In the genomic region with DNA sequence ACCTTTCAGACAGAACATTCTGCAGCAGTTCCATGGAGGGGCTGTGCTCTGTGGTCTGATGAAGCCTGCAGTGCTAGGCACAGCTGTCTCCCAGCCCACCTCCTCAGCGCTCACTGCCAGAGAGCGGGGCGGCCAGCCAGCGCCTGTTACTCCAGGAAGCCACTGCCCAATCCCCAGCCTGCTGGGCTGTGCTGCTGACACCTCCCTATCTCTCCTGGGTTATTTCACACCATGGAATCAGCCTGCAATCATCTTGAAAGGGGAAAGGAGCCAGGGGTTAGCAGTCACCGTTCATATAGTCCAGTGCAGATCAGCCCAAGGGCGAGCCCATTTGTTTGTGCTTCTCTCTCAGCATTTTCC, we compare ENCODE assay signal across 12 cellular contexts. TPM values are rescaled to one million over a fixed set of nuclear protein-coding genes. Genes with fewer than 3 reads are reported as not detected.
DNase-seq lines count a peak whose midpoint lies in the region; ATAC-seq, FAIRE-seq and TF ChIP-seq lines count a peak whose summit lies in the region.
"Had no signal": no experiment of that assay in that cellular context is flagged by ENCODE, and none has a peak within 500 bp of the region (broad histone marks: within the 10 kb centered on the region; RNA-seq: fewer than 3 reads in every experiment).

No MANE protein-coding gene starts in this region.

- H3K27ac ChIP-seq in K562 (ENCODE audit: extremely low read depth, low read depth, low read length): no peak overlapping the region
- H3K27ac ChIP-seq: neutrophil had no signal

- no peaks in the 10 kb centered on the region for H3K9me3 ChIP-seq in K562 (replicated peaks; ENCODE audit: control insufficient read depth, insufficient read depth, low read depth, low read length)
- H3K9me3 ChIP-seq: neutrophil had no signal

- TF ChIP-seq CTCF in K562 (IDR thresholded peaks at IDR 0.05 in 2 of 3, conservative IDR thresholded peaks at IDR 0.05 in 1 of 3; ENCODE audit: insufficient read depth in 2 of 3, low read depth in 1 of 3, low read length in 3 of 3): no peak

- CTCF ChIA-PET in K562 (lab: Yijun Ruan, JAX; ENCODE audit: low intra/inter-chr PET ratio): no interaction called here

- TF ChIP-seq EP300 in K562 (IDR thresholded peaks at IDR 0.05; ENCODE audit: low read length): no peak

- FAIRE-seq in K562 (lab: Jason Lieb, UNC): no peak
- FAIRE-seq: bronchial epithelial cell had no signal

- no peaks in the 10 kb centered on the region for H3K9me1 ChIP-seq in K562 (ENCODE audit: control insufficient read depth, insufficient read depth, low read length)

- no peak overlapping the region for H3K4me2 ChIP-seq in K562 (ENCODE audit: insufficient read depth, low read length)

- no peak overlapping the region for H3K9ac ChIP-seq in K562 (ENCODE audit: insufficient read depth in 1 of 2, low read depth in 2 of 2, low read length in 2 of 2)

- no peak overlapping the region for H3K4me3 ChIP-seq in K562

- in situ Hi-C loops in K562 (cut with MboI): no loop called here

- no peak for TF ChIP-seq RAD21 in K562 (CRISPR knock-in tag; conservative IDR thresholded peaks at IDR 0.05 in 1 of 2, IDR thresholded peaks at IDR 0.05 in 1 of 2)

- H3K79me2 ChIP-seq in K562 (ENCODE audit: control insufficient read depth, insufficient read depth, low read length): no peaks in the 10 kb centered on the region

- BruUV-seq in K562 (replicated peaks; lab: Mats Ljungman, UMichigan): no TSS peak

- WGBS in K562 (ENCODE audit: insufficient coverage, low coverage, missing lambda C conversion rate): 0% methylated on average over 6 of the region's 6 CpGs

- DNase-seq in GM03348 (ENCODE audit: low spot score) (peak; percentile 68), K562 (ENCODE audit: extremely low read depth in 1 of 4, low spot score in 3 of 4) (no peak), iPS DF 19.7 (ENCODE audit: low read depth, low spot score) (peak; percentile 45), retina (peak; percentile 68), NCI-H748 (lab: John Stamatoyannopoulos, UW; ENCODE audit: unreplicated experiment) (no peak), 8988T (no peak), NCI-H524 treated with DMSO at 0.1 percent for 48 hours (lab: John Stamatoyannopoulos, UW) (no peak)
- DNase-seq: T1000 had no signal

- no peaks in the 10 kb centered on the region for H4K20me1 ChIP-seq in K562 (replicated peaks; ENCODE audit: control insufficient read depth, insufficient read depth, low read length)

- H3K36me3 ChIP-seq in K562 (ENCODE audit: control insufficient read depth, insufficient read depth, low read length): no peaks in the 10 kb centered on the region
- H3K36me3 ChIP-seq: neutrophil had no signal

- no peaks in the 10 kb centered on the region for H3K4me1 ChIP-seq in K562 (replicated peaks in 1 of 2; ENCODE audit: control insufficient read depth in 2 of 2, insufficient read depth in 2 of 2, low read length in 2 of 2)

- intact Hi-C loops in K562 (cut with micrococcal nuclease): no loop called here

- peak; percentile 26; the same call in 2 of the 3 replicates for ATAC-seq in K562
- ATAC-seq in GM18861 (IDR thresholded peaks at IDR 0.05; ENCODE audit: unreplicated experiment): no peak
- ATAC-seq: HCT116 had no signal

- peaks cover 22 to 39% of the 10 kb centered on the region in 2 experiments for H3K27me3 ChIP-seq in K562 (ENCODE audit: control insufficient read depth in 2 of 2, insufficient read depth in 2 of 2, low read length in 2 of 2)
- H3K27me3 ChIP-seq: neutrophil had no signal

- POLR2A ChIA-PET in K562 (lab: Yijun Ruan, JAX): no interaction called here

- no peak overlapping the region for H2AFZ ChIP-seq in K562 (ENCODE audit: low read depth, low read length)

- no peak for TF ChIP-seq POLR2A in K562 (conservative IDR thresholded peaks at IDR 0.05)

TF ChIP-seq in K562, 482 proteins besides CTCF, POLR2A, EP300 and RAD21 (continues in another document):
- TF ChIP-seq GABPA (tag; conservative IDR thresholded peaks at IDR 0.05; ENCODE audit: low read depth): no peak
- TF ChIP-seq, protein P1, sequence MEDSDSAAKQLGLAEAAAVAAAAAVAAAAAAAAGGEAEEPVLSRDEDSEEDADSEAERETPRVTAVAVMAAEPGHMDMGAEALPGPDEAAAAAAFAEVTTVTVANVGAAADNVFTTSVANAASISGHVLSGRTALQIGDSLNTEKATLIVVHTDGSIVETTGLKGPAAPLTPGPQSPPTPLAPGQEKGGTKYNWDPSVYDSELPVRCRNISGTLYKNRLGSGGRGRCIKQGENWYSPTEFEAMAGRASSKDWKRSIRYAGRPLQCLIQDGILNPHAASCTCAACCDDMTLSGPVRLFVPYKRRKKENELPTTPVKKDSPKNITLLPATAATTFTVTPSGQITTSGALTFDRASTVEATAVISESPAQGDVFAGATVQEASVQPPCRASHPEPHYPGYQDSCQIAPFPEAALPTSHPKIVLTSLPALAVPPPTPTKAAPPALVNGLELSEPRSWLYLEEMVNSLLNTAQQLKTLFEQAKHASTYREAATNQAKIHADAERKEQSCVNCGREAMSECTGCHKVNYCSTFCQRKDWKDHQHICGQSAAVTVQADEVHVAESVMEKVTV (CRISPR knock-in tag; IDR thresholded peaks at IDR 0.05): no peak
- TF ChIP-seq, protein P2, sequence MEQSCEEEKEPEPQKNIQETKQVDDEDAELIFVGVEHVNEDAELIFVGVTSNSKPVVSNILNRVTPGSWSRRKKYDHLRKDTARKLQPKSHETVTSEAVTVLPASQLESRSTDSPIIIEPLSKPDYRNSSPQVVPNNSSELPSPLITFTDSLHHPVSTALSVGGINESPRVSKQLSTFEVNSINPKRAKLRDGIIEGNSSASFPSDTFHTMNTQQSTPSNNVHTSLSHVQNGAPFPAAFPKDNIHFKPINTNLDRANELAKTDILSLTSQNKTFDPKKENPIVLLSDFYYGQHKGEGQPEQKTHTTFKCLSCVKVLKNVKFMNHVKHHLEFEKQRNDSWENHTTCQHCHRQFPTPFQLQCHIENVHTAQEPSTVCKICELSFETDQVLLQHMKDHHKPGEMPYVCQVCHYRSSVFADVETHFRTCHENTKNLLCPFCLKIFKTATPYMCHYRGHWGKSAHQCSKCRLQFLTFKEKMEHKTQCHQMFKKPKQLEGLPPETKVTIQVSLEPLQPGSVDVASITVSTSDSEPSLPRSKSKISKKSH (CRISPR knock-in tag; IDR thresholded peaks at IDR 0.05): no peak
- TF ChIP-seq MCM3 (IDR thresholded peaks at IDR 0.05): no peak
- TF ChIP-seq, protein P3, sequence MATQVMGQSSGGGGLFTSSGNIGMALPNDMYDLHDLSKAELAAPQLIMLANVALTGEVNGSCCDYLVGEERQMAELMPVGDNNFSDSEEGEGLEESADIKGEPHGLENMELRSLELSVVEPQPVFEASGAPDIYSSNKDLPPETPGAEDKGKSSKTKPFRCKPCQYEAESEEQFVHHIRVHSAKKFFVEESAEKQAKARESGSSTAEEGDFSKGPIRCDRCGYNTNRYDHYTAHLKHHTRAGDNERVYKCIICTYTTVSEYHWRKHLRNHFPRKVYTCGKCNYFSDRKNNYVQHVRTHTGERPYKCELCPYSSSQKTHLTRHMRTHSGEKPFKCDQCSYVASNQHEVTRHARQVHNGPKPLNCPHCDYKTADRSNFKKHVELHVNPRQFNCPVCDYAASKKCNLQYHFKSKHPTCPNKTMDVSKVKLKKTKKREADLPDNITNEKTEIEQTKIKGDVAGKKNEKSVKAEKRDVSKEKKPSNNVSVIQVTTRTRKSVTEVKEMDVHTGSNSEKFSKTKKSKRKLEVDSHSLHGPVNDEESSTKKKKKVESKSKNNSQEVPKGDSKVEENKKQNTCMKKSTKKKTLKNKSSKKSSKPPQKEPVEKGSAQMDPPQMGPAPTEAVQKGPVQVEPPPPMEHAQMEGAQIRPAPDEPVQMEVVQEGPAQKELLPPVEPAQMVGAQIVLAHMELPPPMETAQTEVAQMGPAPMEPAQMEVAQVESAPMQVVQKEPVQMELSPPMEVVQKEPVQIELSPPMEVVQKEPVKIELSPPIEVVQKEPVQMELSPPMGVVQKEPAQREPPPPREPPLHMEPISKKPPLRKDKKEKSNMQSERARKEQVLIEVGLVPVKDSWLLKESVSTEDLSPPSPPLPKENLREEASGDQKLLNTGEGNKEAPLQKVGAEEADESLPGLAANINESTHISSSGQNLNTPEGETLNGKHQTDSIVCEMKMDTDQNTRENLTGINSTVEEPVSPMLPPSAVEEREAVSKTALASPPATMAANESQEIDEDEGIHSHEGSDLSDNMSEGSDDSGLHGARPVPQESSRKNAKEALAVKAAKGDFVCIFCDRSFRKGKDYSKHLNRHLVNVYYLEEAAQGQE (CRISPR knock-in tag; IDR thresholded peaks at IDR 0.05; ENCODE audit: low read depth): no peak
- no peak for TF ChIP-seq IRF2 (CRISPR knock-in tag; IDR thresholded peaks at IDR 0.05)
- TF ChIP-seq, protein P4, sequence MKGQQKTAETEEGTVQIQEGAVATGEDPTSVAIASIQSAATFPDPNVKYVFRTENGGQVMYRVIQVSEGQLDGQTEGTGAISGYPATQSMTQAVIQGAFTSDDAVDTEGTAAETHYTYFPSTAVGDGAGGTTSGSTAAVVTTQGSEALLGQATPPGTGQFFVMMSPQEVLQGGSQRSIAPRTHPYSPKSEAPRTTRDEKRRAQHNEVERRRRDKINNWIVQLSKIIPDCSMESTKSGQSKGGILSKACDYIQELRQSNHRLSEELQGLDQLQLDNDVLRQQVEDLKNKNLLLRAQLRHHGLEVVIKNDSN (CRISPR knock-in tag; IDR thresholded peaks at IDR 0.05): no peak

RNA-seq across cellular contexts. Expression of a gene that starts 46.3 kb away (rescaled TPM):
- total RNA-seq in K562 (2011; cell fraction: chromatin; rRNA removed; ENCODE audit: low replicate concordance): not detected in 2 replicates
- under 0.01 TPM in 1 of 2 replicates, not detected in the other for total RNA-seq in K562 (2011; cell fraction: nucleolus; rRNA removed)
- total RNA-seq in K562 (2011; cell fraction: nucleoplasm; rRNA removed): 0.07 TPM in 1 of 2 replicates, not detected in the other
- total RNA-seq in K562 (2014; rRNA removed): not detected in 2 replicates
- total RNA-seq in K562 (2014; rRNA removed; fragmentation: Illumina TruSeq; extraction: Trizol): not detected in 2 replicates
- total RNA-seq in K562 (2015; rRNA removed; fragmentation: Illumina TruSeq; extraction: Trizol): not detected in 2 replicates
- total RNA-seq in K562 (2021): 0.20 and 0.25 TPM in 2 replicates
- polyA plus RNA-seq in K562 (2011; rRNA removed): 0.14 TPM in 1 of 2 replicates, not detected in the other
- 0.03 TPM in 1 of 2 replicates, not detected in the other for polyA plus RNA-seq in K562 (2011; cell fraction: cytosol; rRNA removed)
- polyA plus RNA-seq in K562 (2011; cell fraction: nucleus; rRNA removed): 0.03 and 0.13 TPM in 2 replicates
- polyA plus RNA-seq in K562 (2012): 0.03 and 0.53 TPM in 2 replicates
- 0.01 and 0.09 TPM in 2 replicates for polyA plus RNA-seq in K562 (2014; fragmentation: Illumina TruSeq; extraction: Trizol)
- not detected for polyA plus RNA-seq in K562 (2014; fragmentation: Nextera tagmentation; extraction: Ambion mirVana)
- polyA plus RNA-seq in K562 (2014; rRNA removed): 0.01 TPM in 1 of 2 replicates, not detected in the other
- not detected in 2 replicates for polyA minus RNA-seq in K562 (2011; rRNA and poly(A)+ RNA removed)
- not detected in 2 replicates for polyA minus RNA-seq in K562 (2011; cell fraction: cytosol; rRNA and poly(A)+ RNA removed)
- polyA minus RNA-seq in K562 (2011; cell fraction: nucleus; rRNA and poly(A)+ RNA removed): 0.11 TPM in 1 of 2 replicates, not detected in the other

Comparison
In these comparisons a context has a peak if more than half of its experiments do, and no peak if none do; other contexts are left out.
1. DNase-seq: peak in GM03348 (single experiment), iPS DF 19.7 (single experiment) and retina (single experiment); none in K562 (0 of 4), NCI-H748 (single experiment), 8988T (single experiment) and NCI-H524 treated with DMSO at 0.1 percent for 48 hours (single experiment).